Comparison of ENCODE assay signal across 8 cellular contexts in the genomic region with DNA sequence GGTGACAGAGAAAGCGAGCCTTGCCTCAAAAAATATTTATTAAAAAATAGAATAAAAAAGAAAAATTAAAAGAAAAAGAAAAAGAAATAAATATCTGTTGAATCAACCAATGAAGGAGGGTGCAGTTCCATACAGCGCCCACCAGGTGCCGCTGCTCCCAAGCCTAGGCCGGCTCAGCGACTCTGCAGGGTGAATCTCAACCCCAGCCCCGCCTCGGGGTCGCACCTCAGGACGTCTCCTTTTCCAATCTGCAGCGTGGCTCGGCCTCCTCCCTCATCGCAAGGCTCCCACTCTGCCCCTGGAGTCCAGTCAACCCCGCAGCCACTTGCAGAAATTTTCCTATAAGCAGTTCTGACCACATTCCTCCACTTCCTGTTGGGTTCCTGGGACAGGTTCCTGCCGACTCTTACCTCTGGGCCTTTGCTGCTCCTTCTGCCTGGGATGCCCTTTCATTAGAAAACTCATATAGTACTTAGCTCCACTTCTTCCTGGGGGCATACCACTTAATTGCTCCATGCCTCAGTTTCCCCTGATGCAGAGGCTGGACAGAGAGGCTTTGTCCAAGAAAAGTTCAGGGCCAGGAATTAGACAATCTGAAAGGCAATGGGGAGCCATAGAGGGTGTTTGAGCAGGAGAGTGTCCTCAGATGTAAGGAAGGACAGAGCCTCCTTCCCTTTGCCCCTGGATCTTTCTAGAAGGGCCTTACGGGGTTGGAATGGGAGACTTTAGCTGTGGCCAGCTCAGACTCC. TPM values are rescaled to one million over a fixed set of nuclear protein-coding genes. Genes with fewer than 3 reads are reported as not detected.
DNase-seq lines count a peak whose midpoint lies in the region; ATAC-seq and TF ChIP-seq lines count a peak whose summit lies in the region.

No MANE protein-coding gene starts in this region.

- ATAC-seq in upper lobe of right lung: peak; percentile 90
- ATAC-seq in GM18867 (IDR thresholded peaks at IDR 0.05; ENCODE audit: unreplicated experiment): no peak

- intact Hi-C loops in upper lobe of right lung (cut with DNase I): no loop called here

- peak; percentile 96 for TF ChIP-seq CTCF in AG09319 (IDR thresholded peaks at IDR 0.05; ENCODE audit: low read depth, low read length)
- TF ChIP-seq CTCF in foreskin fibroblast (IDR thresholded peaks at IDR 0.05; ENCODE audit: low read depth, low read length): peak; percentile 96
- TF ChIP-seq CTCF in parathyroid adenoma (IDR thresholded peaks at IDR 0.05): peak; percentile 91
- peak; percentile 99 for TF ChIP-seq CTCF in upper lobe of right lung (IDR thresholded peaks at IDR 0.05)

- H3K4me3 ChIP-seq in H7 (ENCODE audit: insufficient read depth, low read depth, low read length) (no peak overlapping the region), foreskin fibroblast (ENCODE audit: low read depth in 1 of 2, low read length in 2 of 2) (no peak overlapping the region), parathyroid adenoma (ENCODE audit: low read depth, low read length) (no peak overlapping the region), upper lobe of right lung (no peak overlapping the region)

- H3K36me3 ChIP-seq in H7 (replicated peaks; ENCODE audit: control insufficient read depth, insufficient read depth, low read length) (no peaks in the 10 kb centered on the region), parathyroid adenoma (ENCODE audit: control insufficient read depth, insufficient read depth, low read length) (no peaks in the 10 kb centered on the region), upper lobe of right lung (no peaks in the 10 kb centered on the region)

- no peak overlapping the region for H3K9ac ChIP-seq in parathyroid adenoma

- H3K9me3 ChIP-seq in parathyroid adenoma (ENCODE audit: control insufficient read depth, low read length): no peaks in the 10 kb centered on the region
- H3K9me3 ChIP-seq in upper lobe of right lung: no peaks in the 10 kb centered on the region

- H3K4me2 ChIP-seq in parathyroid adenoma (ENCODE audit: low read length): peak overlapping the region; percentile 63

- H3K27ac ChIP-seq in parathyroid adenoma (no peak overlapping the region), upper lobe of right lung (no peak overlapping the region)

- peak overlapping the region; percentile 30 for H2AFZ ChIP-seq in parathyroid adenoma

- H3K79me2 ChIP-seq in parathyroid adenoma: no peaks in the 10 kb centered on the region

- H3K4me1 ChIP-seq in parathyroid adenoma (no peaks in the 10 kb centered on the region), upper lobe of right lung (peaks cover 3% of the 10 kb centered on the region)

- no peaks in the 10 kb centered on the region for H3K27me3 ChIP-seq in H7 (ENCODE audit: control insufficient read depth, insufficient read depth, low read length)
- no peaks in the 10 kb centered on the region for H3K27me3 ChIP-seq in parathyroid adenoma (ENCODE audit: control insufficient read depth, insufficient read depth, low read length)
- peaks cover 6% of the 10 kb centered on the region for H3K27me3 ChIP-seq in upper lobe of right lung

- DNase-seq in AG09319 (ENCODE audit: extremely low read depth, low read depth) (no peak), H7 (peak; percentile 94), RKO (ENCODE audit: low spot score) (peak; percentile 41), foreskin fibroblast (peak; percentile 14 to 71), upper lobe of right lung (peak; percentile 80)
- DNase-seq in activated T-helper 1 cell treated with anti-CD3 and anti-CD28 coated beads, Interleukin-2, amount 50 U/mL, for 16 hours (ENCODE audit: low read depth in 1 of 2, low spot score in 1 of 2): peak; percentile 52 to 57

RNA-seq across cellular contexts. Expression of gene NFILZ, which starts 24.3 kb away (rescaled TPM):
- total RNA-seq in H7 (2014; rRNA removed; shearing (Covaris generic)): not detected in 2 replicates
- not detected for total RNA-seq in upper lobe of right lung

RNA-seq across cellular contexts. Expression of gene ACTL9, which starts 43.8 kb away (rescaled TPM):
- total RNA-seq in H7 (2014; rRNA removed; shearing (Covaris generic)): not detected in 2 replicates
- total RNA-seq in upper lobe of right lung: not detected

RNA-seq across cellular contexts. Expression of gene ADAMTS10, which starts 44.2 kb away (rescaled TPM):
- 23.2 and 32.9 TPM in 2 replicates for total RNA-seq in H7 (2014; rRNA removed; shearing (Covaris generic))
- total RNA-seq in upper lobe of right lung: 29.4 TPM
